ENCODE assay signal across 1 cellular context in the genomic region with DNA sequence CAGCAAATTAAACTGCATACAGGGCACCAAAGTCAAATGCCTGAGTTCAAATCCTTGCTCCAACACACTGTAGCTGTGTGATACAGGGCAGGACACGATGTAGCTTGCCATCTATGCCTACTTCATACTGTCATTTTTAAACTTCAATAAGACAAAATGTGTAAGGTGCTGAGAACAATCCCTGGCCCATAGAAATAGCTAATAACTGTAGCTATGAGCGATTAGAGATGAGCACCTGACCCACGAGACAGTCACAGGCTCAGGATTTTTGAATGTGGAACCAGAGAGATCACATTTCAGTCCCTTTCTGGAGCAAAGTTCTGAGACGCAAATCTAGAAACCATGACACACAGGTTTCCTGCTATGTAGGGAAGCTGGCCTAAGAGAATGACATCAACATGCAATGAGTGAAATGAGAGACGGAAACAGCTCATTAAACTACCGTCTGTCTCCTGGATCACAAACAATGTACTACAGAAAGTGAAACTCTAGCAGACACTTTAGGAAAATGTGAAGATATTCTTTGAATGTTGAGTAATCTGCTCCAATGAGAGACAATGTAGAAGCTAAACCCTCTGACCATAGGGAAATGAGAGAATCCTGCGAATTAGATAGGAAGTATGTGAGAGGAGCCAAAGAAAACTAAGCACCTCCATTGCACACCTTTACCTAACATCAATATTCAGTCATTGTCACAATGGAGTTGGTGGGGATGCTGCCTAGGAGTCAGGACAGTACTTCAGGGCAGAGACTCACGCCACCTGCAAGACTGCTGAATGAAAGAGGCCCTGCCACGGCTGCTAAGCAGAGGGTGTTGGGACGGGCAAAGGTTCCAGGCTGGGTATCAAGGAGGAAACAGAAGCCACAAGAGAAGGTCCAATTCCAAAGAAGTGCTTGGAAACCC.
A peak's percentile ranks its signal among the peaks of the same experiment; 100 is the strongest.
TF ChIP-seq lines count a peak whose summit lies in the region.

No MANE protein-coding gene starts in this region.

TF ChIP-seq in HEK293, 187 proteins besides CTCF, POLR2A, EP300 and RAD21 (continued from another document and continues in another):
- TF ChIP-seq, protein P1, sequence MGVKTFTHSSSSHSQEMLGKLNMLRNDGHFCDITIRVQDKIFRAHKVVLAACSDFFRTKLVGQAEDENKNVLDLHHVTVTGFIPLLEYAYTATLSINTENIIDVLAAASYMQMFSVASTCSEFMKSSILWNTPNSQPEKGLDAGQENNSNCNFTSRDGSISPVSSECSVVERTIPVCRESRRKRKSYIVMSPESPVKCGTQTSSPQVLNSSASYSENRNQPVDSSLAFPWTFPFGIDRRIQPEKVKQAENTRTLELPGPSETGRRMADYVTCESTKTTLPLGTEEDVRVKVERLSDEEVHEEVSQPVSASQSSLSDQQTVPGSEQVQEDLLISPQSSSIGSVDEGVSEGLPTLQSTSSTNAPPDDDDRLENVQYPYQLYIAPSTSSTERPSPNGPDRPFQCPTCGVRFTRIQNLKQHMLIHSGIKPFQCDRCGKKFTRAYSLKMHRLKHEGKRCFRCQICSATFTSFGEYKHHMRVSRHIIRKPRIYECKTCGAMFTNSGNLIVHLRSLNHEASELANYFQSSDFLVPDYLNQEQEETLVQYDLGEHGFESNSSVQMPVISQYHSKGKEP (tag by site-specific recombination; IDR thresholded peaks at IDR 0.05): peak; percentile 49; the same call in 1 of the 2 replicates
- TF ChIP-seq, protein P2, sequence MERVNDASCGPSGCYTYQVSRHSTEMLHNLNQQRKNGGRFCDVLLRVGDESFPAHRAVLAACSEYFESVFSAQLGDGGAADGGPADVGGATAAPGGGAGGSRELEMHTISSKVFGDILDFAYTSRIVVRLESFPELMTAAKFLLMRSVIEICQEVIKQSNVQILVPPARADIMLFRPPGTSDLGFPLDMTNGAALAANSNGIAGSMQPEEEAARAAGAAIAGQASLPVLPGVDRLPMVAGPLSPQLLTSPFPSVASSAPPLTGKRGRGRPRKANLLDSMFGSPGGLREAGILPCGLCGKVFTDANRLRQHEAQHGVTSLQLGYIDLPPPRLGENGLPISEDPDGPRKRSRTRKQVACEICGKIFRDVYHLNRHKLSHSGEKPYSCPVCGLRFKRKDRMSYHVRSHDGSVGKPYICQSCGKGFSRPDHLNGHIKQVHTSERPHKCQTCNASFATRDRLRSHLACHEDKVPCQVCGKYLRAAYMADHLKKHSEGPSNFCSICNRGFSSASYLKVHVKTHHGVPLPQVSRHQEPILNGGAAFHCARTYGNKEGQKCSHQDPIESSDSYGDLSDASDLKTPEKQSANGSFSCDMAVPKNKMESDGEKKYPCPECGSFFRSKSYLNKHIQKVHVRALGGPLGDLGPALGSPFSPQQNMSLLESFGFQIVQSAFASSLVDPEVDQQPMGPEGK (tag by site-specific recombination; IDR thresholded peaks at IDR 0.05): no peak
- no peak for TF ChIP-seq ZNF518A (tag by site-specific recombination; conservative IDR thresholded peaks at IDR 0.05; ENCODE audit: low read depth)
- TF ChIP-seq, protein P3, sequence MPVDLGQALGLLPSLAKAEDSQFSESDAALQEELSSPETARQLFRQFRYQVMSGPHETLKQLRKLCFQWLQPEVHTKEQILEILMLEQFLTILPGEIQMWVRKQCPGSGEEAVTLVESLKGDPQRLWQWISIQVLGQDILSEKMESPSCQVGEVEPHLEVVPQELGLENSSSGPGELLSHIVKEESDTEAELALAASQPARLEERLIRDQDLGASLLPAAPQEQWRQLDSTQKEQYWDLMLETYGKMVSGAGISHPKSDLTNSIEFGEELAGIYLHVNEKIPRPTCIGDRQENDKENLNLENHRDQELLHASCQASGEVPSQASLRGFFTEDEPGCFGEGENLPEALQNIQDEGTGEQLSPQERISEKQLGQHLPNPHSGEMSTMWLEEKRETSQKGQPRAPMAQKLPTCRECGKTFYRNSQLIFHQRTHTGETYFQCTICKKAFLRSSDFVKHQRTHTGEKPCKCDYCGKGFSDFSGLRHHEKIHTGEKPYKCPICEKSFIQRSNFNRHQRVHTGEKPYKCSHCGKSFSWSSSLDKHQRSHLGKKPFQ (tag by site-specific recombination; IDR thresholded peaks at IDR 0.05): no peak
- TF ChIP-seq ZNF830 (tag by site-specific recombination; IDR thresholded peaks at IDR 0.05; ENCODE audit: low read depth): no peak
- TF ChIP-seq ZFHX2 (tag by site-specific recombination; conservative IDR thresholded peaks at IDR 0.05): no peak
- TF ChIP-seq ZNF292 (tag by site-specific recombination; IDR thresholded peaks at IDR 0.05; ENCODE audit: borderline replicate concordance, low read depth): no peak
- TF ChIP-seq ZNF19 (tag by site-specific recombination; IDR thresholded peaks at IDR 0.05; ENCODE audit: low read depth): no peak
- no peak for TF ChIP-seq ZNF155 (tag by site-specific recombination; IDR thresholded peaks at IDR 0.05)
- TF ChIP-seq ZFP69B (tag by site-specific recombination; IDR thresholded peaks at IDR 0.05): no peak
- no peak for TF ChIP-seq GLI4 (tag by site-specific recombination; IDR thresholded peaks at IDR 0.05)
- TF ChIP-seq GFI1B (tag by site-specific recombination; IDR thresholded peaks at IDR 0.05): no peak
- no peak; the same call in none of the 2 replicates for TF ChIP-seq ZBTB17 (tag by site-specific recombination; IDR thresholded peaks at IDR 0.05)
- no peak for TF ChIP-seq GLIS2 (tag by site-specific recombination; IDR thresholded peaks at IDR 0.05)
- no peak for TF ChIP-seq ZNF350 (tag by site-specific recombination; IDR thresholded peaks at IDR 0.05)
- TF ChIP-seq ZSCAN18 (tag by site-specific recombination; IDR thresholded peaks at IDR 0.05): no peak
- no peak for TF ChIP-seq ZNF704 (tag by site-specific recombination; IDR thresholded peaks at IDR 0.05)
- TF ChIP-seq ZNF391 (tag by site-specific recombination; IDR thresholded peaks at IDR 0.05; ENCODE audit: borderline replicate concordance, low read depth): peak; percentile 32; the same call in 1 of the 2 replicates
- no peak; the same call in 1 of the 2 replicates for TF ChIP-seq ZBTB20 (tag by site-specific recombination; IDR thresholded peaks at IDR 0.05)
- TF ChIP-seq, protein P4, sequence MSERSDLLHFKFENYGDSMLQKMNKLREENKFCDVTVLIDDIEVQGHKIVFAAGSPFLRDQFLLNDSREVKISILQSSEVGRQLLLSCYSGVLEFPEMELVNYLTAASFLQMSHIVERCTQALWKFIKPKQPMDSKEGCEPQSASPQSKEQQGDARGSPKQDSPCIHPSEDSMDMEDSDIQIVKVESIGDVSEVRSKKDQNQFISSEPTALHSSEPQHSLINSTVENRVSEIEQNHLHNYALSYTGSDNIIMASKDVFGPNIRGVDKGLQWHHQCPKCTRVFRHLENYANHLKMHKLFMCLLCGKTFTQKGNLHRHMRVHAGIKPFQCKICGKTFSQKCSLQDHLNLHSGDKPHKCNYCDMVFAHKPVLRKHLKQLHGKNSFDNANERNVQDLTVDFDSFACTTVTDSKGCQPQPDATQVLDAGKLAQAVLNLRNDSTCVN (tag by site-specific recombination; optimal IDR thresholded peaks at IDR 0.05): no peak
- peak; percentile 26; the same call in 1 of the 2 replicates for TF ChIP-seq ZSCAN30 (tag by site-specific recombination; IDR thresholded peaks at IDR 0.05)
- TF ChIP-seq ZNF560 (tag by site-specific recombination; IDR thresholded peaks at IDR 0.05; ENCODE audit: borderline replicate concordance): no peak
- no peak for TF ChIP-seq ZNF132 (tag by site-specific recombination; IDR thresholded peaks at IDR 0.05; ENCODE audit: borderline replicate concordance)
- TF ChIP-seq KLF10 (tag by site-specific recombination; IDR thresholded peaks at IDR 0.05): no peak
- TF ChIP-seq ZNF133 (tag by site-specific recombination; IDR thresholded peaks at IDR 0.05): no peak
- TF ChIP-seq ZNF837 (tag by site-specific recombination; IDR thresholded peaks at IDR 0.05): no peak
- TF ChIP-seq ZIC2 (tag by site-specific recombination; IDR thresholded peaks at IDR 0.05): no peak
- TF ChIP-seq ZBTB6 (tag by site-specific recombination; IDR thresholded peaks at IDR 0.05): peak; percentile 89
- TF ChIP-seq, protein P5, sequence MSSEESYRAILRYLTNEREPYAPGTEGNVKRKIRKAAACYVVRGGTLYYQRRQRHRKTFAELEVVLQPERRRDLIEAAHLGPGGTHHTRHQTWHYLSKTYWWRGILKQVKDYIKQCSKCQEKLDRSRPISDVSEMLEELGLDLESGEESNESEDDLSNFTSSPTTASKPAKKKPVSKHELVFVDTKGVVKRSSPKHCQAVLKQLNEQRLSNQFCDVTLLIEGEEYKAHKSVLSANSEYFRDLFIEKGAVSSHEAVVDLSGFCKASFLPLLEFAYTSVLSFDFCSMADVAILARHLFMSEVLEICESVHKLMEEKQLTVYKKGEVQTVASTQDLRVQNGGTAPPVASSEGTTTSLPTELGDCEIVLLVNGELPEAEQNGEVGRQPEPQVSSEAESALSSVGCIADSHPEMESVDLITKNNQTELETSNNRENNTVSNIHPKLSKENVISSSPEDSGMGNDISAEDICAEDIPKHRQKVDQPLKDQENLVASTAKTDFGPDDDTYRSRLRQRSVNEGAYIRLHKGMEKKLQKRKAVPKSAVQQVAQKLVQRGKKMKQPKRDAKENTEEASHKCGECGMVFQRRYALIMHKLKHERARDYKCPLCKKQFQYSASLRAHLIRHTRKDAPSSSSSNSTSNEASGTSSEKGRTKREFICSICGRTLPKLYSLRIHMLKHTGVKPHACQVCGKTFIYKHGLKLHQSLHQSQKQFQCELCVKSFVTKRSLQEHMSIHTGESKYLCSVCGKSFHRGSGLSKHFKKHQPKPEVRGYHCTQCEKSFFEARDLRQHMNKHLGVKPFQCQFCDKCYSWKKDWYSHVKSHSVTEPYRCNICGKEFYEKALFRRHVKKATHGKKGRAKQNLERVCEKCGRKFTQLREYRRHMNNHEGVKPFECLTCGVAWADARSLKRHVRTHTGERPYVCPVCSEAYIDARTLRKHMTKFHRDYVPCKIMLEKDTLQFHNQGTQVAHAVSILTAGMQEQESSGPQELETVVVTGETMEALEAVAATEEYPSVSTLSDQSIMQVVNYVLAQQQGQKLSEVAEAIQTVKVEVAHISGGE (tag by site-specific recombination; conservative IDR thresholded peaks at IDR 0.05; ENCODE audit: low read depth): no peak
- TF ChIP-seq ZNF274 (IDR thresholded peaks at IDR 0.05; ENCODE audit: low read length): no peak
- no peak for TF ChIP-seq ZNF274 (tag by site-specific recombination; IDR thresholded peaks at IDR 0.05; ENCODE audit: borderline replicate concordance)
- TF ChIP-seq ZNF202 (tag by site-specific recombination; IDR thresholded peaks at IDR 0.05; ENCODE audit: borderline replicate concordance): no peak
